In genomic region chr6:42269553-42269952, GRCh38 we compare ENCODE assay signal across 9 cellular contexts. TPM values are rescaled to one million over a fixed set of nuclear protein-coding genes. Genes with fewer than 3 reads are reported as not detected.
DNase-seq lines count a peak whose midpoint lies in the region; ATAC-seq, FAIRE-seq and TF ChIP-seq lines count a peak whose summit lies in the region.
"Had no signal": no experiment of that assay in that cellular context is flagged by ENCODE, and none has a peak within 500 bp of the region (broad histone marks: within the 10 kb centered on the region; RNA-seq: fewer than 3 reads in every experiment).

No MANE protein-coding gene starts in this region.

- intact Hi-C loops in GM12878 (cut with micrococcal nuclease; ENCODE audit: unreplicated experiment) = no loop called here

- H3K27ac ChIP-seq in GM12878 (ENCODE audit: control insufficient read depth, insufficient read depth) (peak overlapping the region; percentile 62), suprapubic skin (no peak overlapping the region)

- in situ Hi-C loops in GM12878 (cut with MboI) = no loop called here

- H3K4me1 ChIP-seq in GM12878 (ENCODE audit: control insufficient read depth, insufficient read depth, low read length) = peaks cover 20% of the 10 kb centered on the region
- peaks cover 4% of the 10 kb centered on the region for H3K4me1 ChIP-seq in suprapubic skin

- DNase-seq in GM18507 (ENCODE audit: extremely low spot score, insufficient read length, low read depth) = peak; percentile 68
- DNase-seq in GM12878 (ENCODE audit: low read depth, low spot score) = peak; percentile 83
- no peak for DNase-seq in hypothalamus (lab: John Stamatoyannopoulos, UW)
- no peak for DNase-seq in foreskin fibroblast
- DNase-seq in stimulated activated CD4-positive, alpha-beta T cell treated with anti-CD3 and anti-CD28 coated beads, Interleukin-4, amount 100 ng/mL, for 4 hours = no peak
- DNase-seq in suprapubic skin (ENCODE audit: low spot score in 2 of 2) = no peak
- DNase-seq: DMS79 treated with DMSO at 0.1 percent for 48 hours had no signal

- H3K4me2 ChIP-seq in GM12878 (ENCODE audit: control insufficient read depth, insufficient read depth) = peak overlapping the region; percentile 71

- H3K36me3 ChIP-seq in GM12878 (ENCODE audit: control insufficient read depth in 2 of 2, insufficient read depth in 2 of 2, low read length in 1 of 2) = no peaks in the 10 kb centered on the region
- peaks cover 21% of the 10 kb centered on the region for H3K36me3 ChIP-seq in suprapubic skin

- H3K9ac ChIP-seq in GM12878 (ENCODE audit: control insufficient read depth, insufficient read depth, low read length) = no peak overlapping the region

- SMC1A ChIA-PET in GM12878 (lab: Charles Lee; ENCODE audit: uncharacterized antibody, unreplicated experiment) = interaction anchor here (0.9 to 1.3 kb wide), 3 partner anchors 33 to 263 kb away, joined by 3 to 4 read pairs (median 3); no protein-coding TSS in a partner anchor

- H2AFZ ChIP-seq in GM12878 (ENCODE audit: control insufficient read depth, low read depth, low read length) = peak overlapping the region; percentile 1

- no TSS peak for BruUV-seq in GM12878 (replicated peaks; lab: Mats Ljungman, UMichigan)

- no peaks in the 10 kb centered on the region for H3K27me3 ChIP-seq in GM12878 (replicated peaks in 1 of 2; ENCODE audit: control insufficient read depth in 2 of 2, insufficient read depth in 2 of 2, low read length in 1 of 2)
- H3K27me3 ChIP-seq in suprapubic skin = no peaks in the 10 kb centered on the region

- under 1% methylated on average over 6 of the region's 6 CpGs for WGBS in GM12878 (ENCODE audit: insufficient coverage, insufficient replicate concordance, low lambda C conversion rate, missing lambda C conversion rate)
- 82% methylated on average over 6 of the region's 6 CpGs for WGBS in suprapubic skin

- CTCF ChIA-PET in GM12878 (lab: Yijun Ruan, JAX) = interaction anchor here (1.3 to 2.8 kb wide), 3 partner anchors 9 to 278 kb away, joined by 3 to 9 read pairs (median 8); no protein-coding TSS in a partner anchor

- TF ChIP-seq EP300 in GM12878 (IDR thresholded peaks at IDR 0.05; ENCODE audit: borderline replicate concordance in 1 of 2, control insufficient read depth in 1 of 2, low read depth in 2 of 2, low read length in 2 of 2) = peak; percentile 59 to 90; a peak in 3 of 4 replicates
- TF ChIP-seq EP300 in suprapubic skin (IDR thresholded peaks at IDR 0.05) = no peak

- no peaks in the 10 kb centered on the region for H3K79me2 ChIP-seq in GM12878 (ENCODE audit: control insufficient read depth, insufficient read depth, low read length)

- ATAC-seq in GM21381 (IDR thresholded peaks at IDR 0.05; ENCODE audit: unreplicated experiment) (peak; percentile 95), HG03135 (IDR thresholded peaks at IDR 0.05; ENCODE audit: unreplicated experiment) (peak; percentile 81), GM12878 (peak; percentile 98)

- no peak overlapping the region for H3K4me3 ChIP-seq in GM12878
- no peak overlapping the region for H3K4me3 ChIP-seq in foreskin fibroblast (ENCODE audit: low read depth in 1 of 2, low read length in 2 of 2)
- no peak overlapping the region for H3K4me3 ChIP-seq in suprapubic skin

- TF ChIP-seq POLR2A in GM12878 (IDR thresholded peaks at IDR 0.05; ENCODE audit: low read depth, low read length) (no peak), suprapubic skin (IDR thresholded peaks at IDR 0.05) (no peak)

- peak; percentile 93 for FAIRE-seq in GM18507 (lab: Jason Lieb, UNC)
- peak; percentile 98 for FAIRE-seq in GM12878 (lab: Jason Lieb, UNC)

- H3K9me3 ChIP-seq in GM12878 (replicated peaks; ENCODE audit: control insufficient read depth, insufficient read depth, low read length) (no peaks in the 10 kb centered on the region), suprapubic skin (no peaks in the 10 kb centered on the region)

- 0 out of 2 replicates have a peak, but pooled peaks have one; percentile 13 for TF ChIP-seq RAD21 in GM12878 (IDR thresholded peaks at IDR 0.05; ENCODE audit: insufficient read depth, low read depth, low read length)

- POLR2A ChIA-PET in GM12878 (lab: Charles Lee) = no interaction called here

- no peaks in the 10 kb centered on the region for H4K20me1 ChIP-seq in GM12878 (ENCODE audit: control insufficient read depth, insufficient read depth)

- no peak for TF ChIP-seq CTCF in GM12878 (IDR thresholded peaks at IDR 0.05 in 2 of 3, conservative IDR thresholded peaks at IDR 0.05 in 1 of 3; ENCODE audit: control insufficient read depth in 2 of 3, extremely low read depth in 1 of 3, insufficient read depth in 1 of 3, low read depth in 3 of 3, low read length in 3 of 3)
- TF ChIP-seq CTCF in foreskin fibroblast (IDR thresholded peaks at IDR 0.05; ENCODE audit: low read depth, low read length) = no peak
- TF ChIP-seq CTCF in suprapubic skin (IDR thresholded peaks at IDR 0.05) = no peak

- RAD21 ChIA-PET in GM12878 (lab: Charles Lee; ENCODE audit: unreplicated experiment) = interaction anchor here (0.6 to 2.6 kb wide), 5 partner anchors 33 to 278 kb away, joined by 3 to 7 read pairs (median 3); no protein-coding TSS in a partner anchor

TF ChIP-seq in GM12878, 131 proteins besides CTCF, POLR2A, EP300 and RAD21 (continues in another document):
- TF ChIP-seq BHLHE40 (IDR thresholded peaks at IDR 0.05; ENCODE audit: borderline replicate concordance in 1 of 2, low read depth in 2 of 2, low read length in 1 of 2) (peak; percentile 93), NFIC (IDR thresholded peaks at IDR 0.05; ENCODE audit: low read depth, low read length) (peak; percentile 75), MLLT1 (IDR thresholded peaks at IDR 0.05) (peak; percentile 63; the same call in 1 of the 2 replicates), SREBF2 (IDR thresholded peaks at IDR 0.05; ENCODE audit: low read length) (no peak), HDGF (IDR thresholded peaks at IDR 0.05) (no peak), RB1 (IDR thresholded peaks at IDR 0.05; ENCODE audit: borderline replicate concordance) (no peak), TCF12 (IDR thresholded peaks at IDR 0.05; ENCODE audit: low read depth, low read length) (peak; percentile 98), E4F1 (IDR thresholded peaks at IDR 0.05; ENCODE audit: borderline replicate concordance, partially characterized antibody) (no peak), SPI1 (IDR thresholded peaks at IDR 0.05; ENCODE audit: borderline replicate concordance, insufficient read depth, low read depth, low read length) (peak; percentile 95)

RNA-seq across cellular contexts. Expression of gene MRPS10, which starts 51.9 kb away (rescaled TPM):
- 31.4 and 32.3 TPM in 2 replicates for total RNA-seq in GM12878 (2013; cell fraction: nucleolus; rRNA removed)
- total RNA-seq in GM12878 (2014; rRNA removed) (35.4 and 41.7 TPM in 2 replicates), GM12878 (2014; rRNA removed; fragmentation: Illumina TruSeq; extraction: Trizol) (48.3 and 49.2 TPM in 2 replicates), GM12878 (2021) (26.3 and 28.5 TPM in 2 replicates), suprapubic skin (10 to 100 TPM; 17.7 to 20.8 (median 20.3) TPM)
- polyA plus RNA-seq in GM12878 (2011; ENCODE audit: low read depth) = 11.5 TPM
- polyA plus RNA-seq in GM12878 (2011; rRNA removed) (49.0 and 63.6 TPM in 2 replicates), GM12878 (2014; fragmentation: Illumina TruSeq; extraction: Trizol) (56.9 and 66.2 TPM in 2 replicates), GM12878 (2014; fragmentation: Nextera tagmentation; extraction: Ambion mirVana) (10 to 100 TPM; 70.4 to 83.3 TPM), GM12878 (2014; rRNA removed) (36.8 and 46.5 TPM in 2 replicates), GM12878 (2016; fragmentation: Nextera tagmentation; extraction: Ambion mirVana) (10 to 100 TPM; 56.6 to 58.5 TPM)
- polyA plus RNA-seq in GM12878 (2011; cell fraction: cytosol; rRNA removed) = 21.9 and 22.6 TPM in 2 replicates
- polyA plus RNA-seq in GM12878 (2011; cell fraction: nucleus; rRNA removed) = 9.2 and 10.4 TPM in 2 replicates
- 22.1 and 22.6 TPM in 2 replicates for polyA plus RNA-seq in GM12878 (2012)
- polyA minus RNA-seq in GM12878 (2011; rRNA and poly(A)+ RNA removed) = 12.9 and 16.2 TPM in 2 replicates
- polyA minus RNA-seq in GM12878 (2011; cell fraction: cytosol; rRNA and poly(A)+ RNA removed) = 5.4 and 5.6 TPM in 2 replicates
- polyA minus RNA-seq in GM12878 (2011; cell fraction: nucleus; rRNA and poly(A)+ RNA removed) = 4.1 and 5.7 TPM in 2 replicates

Comparison
In these comparisons a context has a peak if more than half of its experiments do, and no peak if none do; other contexts are left out.
1. DNase-seq: peak in GM18507 (single experiment) and GM12878 (single experiment); none in hypothalamus (0 of 51), foreskin fibroblast (0 of 2), stimulated activated CD4-positive, alpha-beta T cell treated with anti-CD3 and anti-CD28 coated beads, Interleukin-4, amount 100 ng/mL, for 4 hours (0 of 2) and suprapubic skin (0 of 2).
2. Peak in every context shown above with its lines, with median percentiles within 50 percentile points of each other: ATAC-seq.